In genomic region chr2:205612661-205613060, GRCh38 we compare ENCODE assay signal across 1 cellular context.
TF ChIP-seq lines count a peak whose summit lies in the region.

No MANE protein-coding gene starts in this region.

TF ChIP-seq in K562, 482 proteins besides CTCF, POLR2A, EP300 and RAD21 (continued from another document):
- TF ChIP-seq VEZF1 (CRISPR knock-in tag; IDR thresholded peaks at IDR 0.05): peak; percentile 59
- TF ChIP-seq HES1 (IDR thresholded peaks at IDR 0.05; ENCODE audit: low read depth): peak; percentile 53; the same call in 1 of the 2 replicates
- no peak for TF ChIP-seq HDAC3 (IDR thresholded peaks at IDR 0.05; ENCODE audit: borderline replicate concordance, partially characterized antibody)
- TF ChIP-seq EGR1 (conservative IDR thresholded peaks at IDR 0.05): peak; percentile 74
- TF ChIP-seq TEAD4 (IDR thresholded peaks at IDR 0.05; ENCODE audit: low read length): peak; percentile 59
- TF ChIP-seq TEAD4 (CRISPR knock-in tag; IDR thresholded peaks at IDR 0.05; ENCODE audit: borderline replicate concordance): no peak
- 0 out of 2 replicates have a peak, but pooled peaks have one; percentile 21 for TF ChIP-seq RNF2 (IDR thresholded peaks at IDR 0.05)
- no peak for TF ChIP-seq NBN (IDR thresholded peaks at IDR 0.05; ENCODE audit: low read depth)
- TF ChIP-seq KDM5B (IDR thresholded peaks at IDR 0.05; ENCODE audit: insufficient replicate concordance, low read depth, low read length): no peak
- TF ChIP-seq TCFL5 (CRISPR knock-in tag; conservative IDR thresholded peaks at IDR 0.05): no peak
- no peak for TF ChIP-seq FOXP1 (CRISPR knock-in tag; IDR thresholded peaks at IDR 0.05)
- peak; percentile 68 for TF ChIP-seq CBFA2T2 (conservative IDR thresholded peaks at IDR 0.05)
- no peak for TF ChIP-seq ZNF79 (CRISPR knock-in tag; IDR thresholded peaks at IDR 0.05; ENCODE audit: low read depth)
- no peak for TF ChIP-seq E4F1 (CRISPR knock-in tag; IDR thresholded peaks at IDR 0.05; ENCODE audit: borderline replicate concordance)
- TF ChIP-seq ZNF830 (CRISPR knock-in tag; IDR thresholded peaks at IDR 0.05): no peak
- TF ChIP-seq ZNF184 (CRISPR knock-in tag; IDR thresholded peaks at IDR 0.05): no peak
- TF ChIP-seq DPF2 (IDR thresholded peaks at IDR 0.05): 0 out of 2 replicates have a peak, but pooled peaks have one; percentile 37
- TF ChIP-seq BHLHE40 (IDR thresholded peaks at IDR 0.05; ENCODE audit: low read length): peak; percentile 37; the same call in 1 of the 2 replicates
- no peak for TF ChIP-seq RFX5 (IDR thresholded peaks at IDR 0.05; ENCODE audit: low read depth, low read length)
- no peak for TF ChIP-seq ZNF609 (CRISPR knock-in tag; IDR thresholded peaks at IDR 0.05; ENCODE audit: borderline replicate concordance)
- peak; percentile 68 for TF ChIP-seq ETV1 (tag; conservative IDR thresholded peaks at IDR 0.05; ENCODE audit: low read depth)
- no peak for TF ChIP-seq ELK1 (CRISPR knock-in tag; IDR thresholded peaks at IDR 0.05)
- no peak for TF ChIP-seq USF2 (CRISPR knock-in tag; IDR thresholded peaks at IDR 0.05)
- peak; percentile 10; the same call in 1 of the 2 replicates for TF ChIP-seq CREM (IDR thresholded peaks at IDR 0.05; ENCODE audit: low read depth)
- TF ChIP-seq SFPQ (IDR thresholded peaks at IDR 0.05; ENCODE audit: low read depth, low read length): no peak
- peak; percentile 47 for TF ChIP-seq ARID1B (IDR thresholded peaks at IDR 0.05)
- no peak for TF ChIP-seq ZNF277 (CRISPR knock-in tag; IDR thresholded peaks at IDR 0.05; ENCODE audit: borderline replicate concordance)
- peak; percentile 84 for TF ChIP-seq CBFA2T3 (IDR thresholded peaks at IDR 0.05)
- TF ChIP-seq KDM1A (IDR thresholded peaks at IDR 0.05): peak; percentile 16 to 37; a peak in 2 of 4 replicates
- no peak for TF ChIP-seq ATF1 (CRISPR knock-in tag; IDR thresholded peaks at IDR 0.05)
- TF ChIP-seq ATF1 (tag; IDR thresholded peaks at IDR 0.05): no peak
- peak; percentile 48 for TF ChIP-seq TAL1 (IDR thresholded peaks at IDR 0.05)
- TF ChIP-seq KLF16 (IDR thresholded peaks at IDR 0.05): peak; percentile 67; the same call in 1 of the 2 replicates
- no peak for TF ChIP-seq DDX20 (tag; IDR thresholded peaks at IDR 0.05; ENCODE audit: low read depth)
- TF ChIP-seq ZNF644 (tag; IDR thresholded peaks at IDR 0.05; ENCODE audit: low read depth): no peak
- peak in 1 of 2 experiments; percentile 16 for TF ChIP-seq E2F6 (IDR thresholded peaks at IDR 0.05; ENCODE audit: borderline replicate concordance in 1 of 2, extremely low read depth in 1 of 2, insufficient read depth in 1 of 2, insufficient read length in 1 of 2, low read depth in 1 of 2, low read length in 1 of 2, poor library complexity in 1 of 2, severe bottlenecking in 1 of 2)
- TF ChIP-seq ZC3H8 (IDR thresholded peaks at IDR 0.05): no peak
- TF ChIP-seq MNT (conservative IDR thresholded peaks at IDR 0.05): 0 out of 4 replicates have a peak, but pooled peaks of 1 of the 2 experiments have one; percentile 41
- no peak for TF ChIP-seq MTA2 (IDR thresholded peaks at IDR 0.05; ENCODE audit: low read depth)
- no peak for TF ChIP-seq ZNF274 (IDR thresholded peaks at IDR 0.05; ENCODE audit: borderline replicate concordance, low read depth, low read length)
- peak; percentile 56; the same call in 1 of the 2 replicates for TF ChIP-seq NCOR1 (IDR thresholded peaks at IDR 0.05)
- no peak for TF ChIP-seq SAP30 (IDR thresholded peaks at IDR 0.05; ENCODE audit: borderline replicate concordance, insufficient read depth, low read depth, low read length, poor library complexity, severe bottlenecking)
- TF ChIP-seq RCOR1 (IDR thresholded peaks at IDR 0.05; ENCODE audit: borderline replicate concordance in 1 of 2, low read depth in 2 of 2, low read length in 2 of 2): peak in 1 of 2 experiments; percentile 43; a peak in 1 of 4 replicates
- TF ChIP-seq TCF3 (CRISPR knock-in tag; IDR thresholded peaks at IDR 0.05): peak; percentile 63
- no peak for TF ChIP-seq ZFP30 (CRISPR knock-in tag; IDR thresholded peaks at IDR 0.05; ENCODE audit: borderline replicate concordance)
- TF ChIP-seq ZZZ3 (IDR thresholded peaks at IDR 0.05): no peak
